In genomic region chr9:88533951-88534455, GRCh38 we compare ENCODE assay signal across 8 cellular contexts. TPM values are rescaled to one million over a fixed set of nuclear protein-coding genes. Genes with fewer than 3 reads are reported as not detected.
A peak's percentile ranks its signal among the peaks of the same experiment; 100 is the strongest.
DNase-seq lines count a peak whose midpoint lies in the region; ATAC-seq and TF ChIP-seq lines count a peak whose summit lies in the region.

No MANE protein-coding gene starts in this region.

- no peaks in the 10 kb centered on the region for H3K27me3 Mint-ChIP-seq in chondrocyte (ENCODE audit: low read depth)

- in situ Hi-C loops in GM13977 (cut with MboI; ENCODE audit: low pct_unique_long_range_greater_than_20kb, low sequenced_read_pairs, unreplicated experiment) = no loop called here

- peak in 3 of 4 donors; percentile 2 to 16 (median 13) for ATAC-seq in right lobe of liver
- no peak for ATAC-seq in GM21423 (IDR thresholded peaks at IDR 0.05; ENCODE audit: unreplicated experiment)
- no peak for ATAC-seq in GM21576 (IDR thresholded peaks at IDR 0.05; ENCODE audit: unreplicated experiment)

- H3K4me1 ChIP-seq in right lobe of liver = peaks cover 0 to 11% (median 5%) of the 10 kb centered on the region in 4 donors
- peaks cover 0 to 68% (median 10%) of the 10 kb centered on the region in 4 donors for H3K4me1 ChIP-seq in tibial nerve

- peaks cover 62% of the 10 kb centered on the region for H3K4me1 Mint-ChIP-seq in chondrocyte (ENCODE audit: low read depth)

- peak overlapping the region in 1 of 3 donors; percentile 31 for H3K27ac ChIP-seq in right lobe of liver
- peak overlapping the region in 3 of 4 donors; percentile 67 to 91 (median 89) for H3K27ac ChIP-seq in tibial nerve

- H3K27me3 ChIP-seq in right lobe of liver (peaks cover 0 to 11% of the 10 kb centered on the region in 2 donors), tibial nerve (peaks cover 0 to 21% of the 10 kb centered on the region in 2 donors)

- TF ChIP-seq POLR2A in right lobe of liver (IDR thresholded peaks at IDR 0.05) = no peak
- TF ChIP-seq POLR2A in tibial nerve (IDR thresholded peaks at IDR 0.05) = no peak

- H3K9me3 ChIP-seq in right lobe of liver (no peaks in the 10 kb centered on the region), tibial nerve (no peaks in the 10 kb centered on the region)

- intact Hi-C loops in right lobe of liver (cut with DNase I) = no loop called here

- H3K4me3 ChIP-seq in right lobe of liver (peak overlapping the region in 2 of 3 donors; percentile 6 to 10), tibial nerve (peak overlapping the region; percentile 35 to 63 (median 43))

- TF ChIP-seq CTCF in chondrocyte (IDR thresholded peaks at IDR 0.05) (peak; percentile 25), right lobe of liver (IDR thresholded peaks at IDR 0.05) (no peak), tibial nerve (IDR thresholded peaks at IDR 0.05) (no peak), GM13977 (IDR thresholded peaks at IDR 0.05; ENCODE audit: extremely low read depth, insufficient read depth, missing control alignments) (no peak)

- TF ChIP-seq EP300 in Ishikawa (IDR thresholded peaks at IDR 0.05; ENCODE audit: borderline replicate concordance) = peak; percentile 65
- no peak for TF ChIP-seq EP300 in tibial nerve (IDR thresholded peaks at IDR 0.05)

- no peaks in the 10 kb centered on the region for H3K9me3 Mint-ChIP-seq in chondrocyte (ENCODE audit: low read depth)

- peak overlapping the region; percentile 93 for H3K4me3 Mint-ChIP-seq in chondrocyte (ENCODE audit: unreplicated experiment)

- DNase-seq in AG08395 (ENCODE audit: low spot score) (peak; percentile 36), chondrocyte (ENCODE audit: low spot score) (no peak), right lobe of liver (peak; percentile 26 to 57 (median 47)), tibial nerve (ENCODE audit: low spot score in 2 of 2) (no peak), GM13977 (ENCODE audit: low spot score) (no peak)

- WGBS in right lobe of liver (ENCODE audit: insufficient coverage, low coverage, low lambda C conversion rate, missing lambda C conversion rate) = 7% methylated on average over 41 of the region's 41 CpGs
- 4 to 6% methylated on average over 39 to 40 of the region's 41 CpGs for WGBS in tibial nerve, 2 donors

- H3K27ac Mint-ChIP-seq in chondrocyte (ENCODE audit: unreplicated experiment) = peak overlapping the region; percentile 87

- H3K36me3 Mint-ChIP-seq in chondrocyte (ENCODE audit: low read depth) = no peaks in the 10 kb centered on the region

- no peaks in the 10 kb centered on the region for H3K36me3 ChIP-seq in right lobe of liver
- H3K36me3 ChIP-seq in tibial nerve = no peaks in the 10 kb centered on the region

- TF ChIP-seq RAD21 in Ishikawa (IDR thresholded peaks at IDR 0.05; ENCODE audit: low read depth) = no peak

TF ChIP-seq in Ishikawa, 13 proteins besides CTCF, POLR2A, EP300 and RAD21:
- TF ChIP-seq FOXM1 (IDR thresholded peaks at IDR 0.05; ENCODE audit: borderline replicate concordance, low read depth) (no peak), TEAD4 (IDR thresholded peaks at IDR 0.05) (0 out of 2 replicates have a peak, but pooled peaks have one; percentile 47), CEBPB (IDR thresholded peaks at IDR 0.05) (no peak), NFIC (IDR thresholded peaks at IDR 0.05) (0 out of 2 replicates have a peak, but pooled peaks have one; percentile 11), TAF1 (IDR thresholded peaks at IDR 0.05; ENCODE audit: low read depth) (peak; percentile 62), ZBTB7A (IDR thresholded peaks at IDR 0.05; ENCODE audit: low read depth) (peak; percentile 79; the same call in 1 of the 2 replicates), EGR1 (IDR thresholded peaks at IDR 0.05) (peak; percentile 74), CREB1 (IDR thresholded peaks at IDR 0.05; ENCODE audit: low read depth) (no peak), YY1 (IDR thresholded peaks at IDR 0.05; ENCODE audit: low read depth) (0 out of 2 replicates have a peak, but pooled peaks have one; percentile 47), TCF12 (IDR thresholded peaks at IDR 0.05; ENCODE audit: low read depth) (0 out of 2 replicates have a peak, but pooled peaks have one; percentile 55)
- TF ChIP-seq, protein P1, sequence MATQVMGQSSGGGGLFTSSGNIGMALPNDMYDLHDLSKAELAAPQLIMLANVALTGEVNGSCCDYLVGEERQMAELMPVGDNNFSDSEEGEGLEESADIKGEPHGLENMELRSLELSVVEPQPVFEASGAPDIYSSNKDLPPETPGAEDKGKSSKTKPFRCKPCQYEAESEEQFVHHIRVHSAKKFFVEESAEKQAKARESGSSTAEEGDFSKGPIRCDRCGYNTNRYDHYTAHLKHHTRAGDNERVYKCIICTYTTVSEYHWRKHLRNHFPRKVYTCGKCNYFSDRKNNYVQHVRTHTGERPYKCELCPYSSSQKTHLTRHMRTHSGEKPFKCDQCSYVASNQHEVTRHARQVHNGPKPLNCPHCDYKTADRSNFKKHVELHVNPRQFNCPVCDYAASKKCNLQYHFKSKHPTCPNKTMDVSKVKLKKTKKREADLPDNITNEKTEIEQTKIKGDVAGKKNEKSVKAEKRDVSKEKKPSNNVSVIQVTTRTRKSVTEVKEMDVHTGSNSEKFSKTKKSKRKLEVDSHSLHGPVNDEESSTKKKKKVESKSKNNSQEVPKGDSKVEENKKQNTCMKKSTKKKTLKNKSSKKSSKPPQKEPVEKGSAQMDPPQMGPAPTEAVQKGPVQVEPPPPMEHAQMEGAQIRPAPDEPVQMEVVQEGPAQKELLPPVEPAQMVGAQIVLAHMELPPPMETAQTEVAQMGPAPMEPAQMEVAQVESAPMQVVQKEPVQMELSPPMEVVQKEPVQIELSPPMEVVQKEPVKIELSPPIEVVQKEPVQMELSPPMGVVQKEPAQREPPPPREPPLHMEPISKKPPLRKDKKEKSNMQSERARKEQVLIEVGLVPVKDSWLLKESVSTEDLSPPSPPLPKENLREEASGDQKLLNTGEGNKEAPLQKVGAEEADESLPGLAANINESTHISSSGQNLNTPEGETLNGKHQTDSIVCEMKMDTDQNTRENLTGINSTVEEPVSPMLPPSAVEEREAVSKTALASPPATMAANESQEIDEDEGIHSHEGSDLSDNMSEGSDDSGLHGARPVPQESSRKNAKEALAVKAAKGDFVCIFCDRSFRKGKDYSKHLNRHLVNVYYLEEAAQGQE (IDR thresholded peaks at IDR 0.05; ENCODE audit: low read depth) = no peak
- TF ChIP-seq, protein P2, sequence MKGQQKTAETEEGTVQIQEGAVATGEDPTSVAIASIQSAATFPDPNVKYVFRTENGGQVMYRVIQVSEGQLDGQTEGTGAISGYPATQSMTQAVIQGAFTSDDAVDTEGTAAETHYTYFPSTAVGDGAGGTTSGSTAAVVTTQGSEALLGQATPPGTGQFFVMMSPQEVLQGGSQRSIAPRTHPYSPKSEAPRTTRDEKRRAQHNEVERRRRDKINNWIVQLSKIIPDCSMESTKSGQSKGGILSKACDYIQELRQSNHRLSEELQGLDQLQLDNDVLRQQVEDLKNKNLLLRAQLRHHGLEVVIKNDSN (IDR thresholded peaks at IDR 0.05) = no peak
- TF ChIP-seq, protein P3, sequence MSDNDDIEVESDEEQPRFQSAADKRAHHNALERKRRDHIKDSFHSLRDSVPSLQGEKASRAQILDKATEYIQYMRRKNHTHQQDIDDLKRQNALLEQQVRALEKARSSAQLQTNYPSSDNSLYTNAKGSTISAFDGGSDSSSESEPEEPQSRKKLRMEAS (IDR thresholded peaks at IDR 0.05) = no peak

RNA-seq across cellular contexts. Expression of gene NXNL2, which starts 1.0 kb away (rescaled TPM):
- 0.36 to 0.70 TPM (median 0.50 TPM) in 3 replicates for total RNA-seq in chondrocyte
- total RNA-seq in right lobe of liver = not detected
- total RNA-seq in tibial nerve = 1 to 10 TPM in 3 of 4 donors, not detected in 1; 1.5 to 4.6 (median 1.8) TPM

Comparison
In these comparisons a context has a peak if more than half of its experiments do, and no peak if none do; other contexts are left out.
1. DNase-seq: peak in AG08395 (single experiment) and right lobe of liver (3 of 3); none in chondrocyte (single experiment), tibial nerve (0 of 2) and GM13977 (single experiment).
2. ATAC-seq: peak in right lobe of liver (3 of 4); none in GM21423 (single experiment) and GM21576 (single experiment).